9 cellular contexts compared by ENCODE assay signal in the genomic region with DNA sequence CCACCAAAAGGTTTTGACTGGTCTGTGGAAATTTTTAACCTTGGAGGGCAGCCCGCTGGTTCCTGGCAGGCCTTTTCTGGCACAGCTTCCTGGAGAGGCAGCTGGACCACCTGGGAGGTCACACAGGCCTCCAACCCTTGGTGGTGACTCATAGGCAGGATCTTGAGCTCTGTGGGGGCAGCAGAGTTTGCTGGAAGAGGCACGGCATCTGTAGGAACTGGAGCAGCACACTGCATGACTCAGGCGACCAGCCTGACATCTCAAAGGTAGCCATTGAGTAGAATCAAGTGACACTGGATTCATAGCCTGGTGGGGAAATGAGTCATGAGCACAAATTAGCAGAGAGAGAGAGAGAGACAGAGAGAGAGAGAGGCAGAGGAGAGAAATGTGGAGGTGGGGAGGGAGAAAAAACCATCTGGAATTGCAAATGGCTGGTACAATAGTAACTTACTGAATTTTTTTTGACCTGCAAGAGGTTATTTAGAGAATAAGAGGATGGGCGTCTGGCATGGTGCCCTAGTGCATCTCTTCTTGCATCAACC. TPM values are rescaled to one million over a fixed set of nuclear protein-coding genes. Genes with fewer than 3 reads are reported as not detected.
DNase-seq lines count a peak whose midpoint lies in the region; TF ChIP-seq lines count a peak whose summit lies in the region.
"Had no signal": no experiment of that assay in that cellular context is flagged by ENCODE, and none has a peak within 500 bp of the region (broad histone marks: within the 10 kb centered on the region; RNA-seq: fewer than 3 reads in every experiment).

No MANE protein-coding gene starts in this region.

- H3K27ac ChIP-seq in smooth muscle cell (ENCODE audit: low read depth), result peak overlapping the region; percentile 82

- H3K9ac ChIP-seq in smooth muscle cell (ENCODE audit: low read depth), result peak overlapping the region; percentile 6

- no peaks in the 10 kb centered on the region for H3K4me1 ChIP-seq in smooth muscle cell (ENCODE audit: low read depth)

- H3K9me3 ChIP-seq in smooth muscle cell (replicated peaks; ENCODE audit: low read depth), result no peaks in the 10 kb centered on the region

- H4K20me1 ChIP-seq in smooth muscle cell (ENCODE audit: low read depth), result no peaks in the 10 kb centered on the region

- H3F3A ChIP-seq in smooth muscle cell (ENCODE audit: low read depth), result peaks cover 3% of the 10 kb centered on the region

- H3K4me3 ChIP-seq in fibroblast of mammary gland (ENCODE audit: control insufficient read depth, low read depth, low read length), result no peak overlapping the region
- H3K4me3 ChIP-seq in smooth muscle cell, result no peak overlapping the region
- H3K4me3 ChIP-seq: skin epidermis had no signal

- no peak overlapping the region for H2AFZ ChIP-seq in smooth muscle cell (ENCODE audit: low read depth)

- WGBS in smooth muscle cell (ENCODE audit: low lambda C conversion rate), result 25% methylated on average over 4 of the region's 4 CpGs

- TF ChIP-seq CTCF in fibroblast of mammary gland (conservative IDR thresholded peaks at IDR 0.05; ENCODE audit: control insufficient read depth, insufficient read depth, low read depth, low read length) (no peak), smooth muscle cell (IDR thresholded peaks at IDR 0.05; ENCODE audit: borderline replicate concordance, insufficient read depth, poor library complexity, severe bottlenecking) (no peak)

- H3K27me3 ChIP-seq in smooth muscle cell (ENCODE audit: low read depth), result no peaks in the 10 kb centered on the region

- DNase-seq in activated CD4-positive, alpha-beta T cell treated with anti-CD3 and anti-CD28 coated beads for 48 hours, result peak; percentile 42
- DNase-seq in activated CD4-positive, alpha-beta T cell treated with anti-CD3 and anti-CD28 coated beads, Interleukin-2, amount 50 U/mL, for 48 hours, result no peak
- DNase-seq in RPMI7951 (ENCODE audit: low read depth) (peak; percentile 100), fibroblast of mammary gland (ENCODE audit: low read depth) (peak; percentile 99), smooth muscle cell (lab: John Stamatoyannopoulos, UW; ENCODE audit: unreplicated experiment) (peak; percentile 12), GF-D8 (lab: John Stamatoyannopoulos, UW) (no peak)
- DNase-seq in stimulated activated CD4-positive, alpha-beta T cell treated with anti-CD3 and anti-CD28 coated beads, Interleukin-12 subunit alpha, Interleukin-12 subunit beta, amount 100 ng/mL, for 4 hours, result no peak
- no peak for DNase-seq in stimulated activated CD4-positive, alpha-beta T cell treated with anti-CD3 and anti-CD28 coated beads, Interleukin-4, amount 100 ng/mL, for 1 hour

- peak overlapping the region; percentile 43 for H3K4me2 ChIP-seq in smooth muscle cell

- H3K79me2 ChIP-seq in smooth muscle cell (ENCODE audit: low read depth), result no peaks in the 10 kb centered on the region

- no peaks in the 10 kb centered on the region for H3K36me3 ChIP-seq in smooth muscle cell (ENCODE audit: low read depth)

RNA-seq across cellular contexts. Expression of a gene that starts 57.4 kb away (rescaled TPM):
- 13.6 and 19.9 TPM in 2 replicates for total RNA-seq in RPMI7951 (2014; rRNA removed; shearing (Covaris generic))
- not detected in 2 replicates for total RNA-seq in smooth muscle cell
- not detected in 2 replicates for polyA plus RNA-seq in smooth muscle cell

Comparison
In these comparisons a context has a peak if more than half of its experiments do, and no peak if none do; other contexts are left out.
1. DNase-seq: peak in activated CD4-positive, alpha-beta T cell treated with anti-CD3 and anti-CD28 coated beads for 48 hours (single experiment), RPMI7951 (single experiment), fibroblast of mammary gland (single experiment) and smooth muscle cell (single experiment); none in activated CD4-positive, alpha-beta T cell treated with anti-CD3 and anti-CD28 coated beads, Interleukin-2, amount 50 U/mL, for 48 hours (0 of 2), GF-D8 (single experiment), stimulated activated CD4-positive, alpha-beta T cell treated with anti-CD3 and anti-CD28 coated beads, Interleukin-12 subunit alpha, Interleukin-12 subunit beta, amount 100 ng/mL, for 4 hours (single experiment) and stimulated activated CD4-positive, alpha-beta T cell treated with anti-CD3 and anti-CD28 coated beads, Interleukin-4, amount 100 ng/mL, for 1 hour (single experiment).
2. RNA of a gene that starts 57.4 kb away (total RNA-seq): 13.6 to 19.9 TPM in RPMI7951; not detected in smooth muscle cell; every median in the first group is over 10 times any median in the second.